27 cellular contexts compared by ENCODE assay signal in genomic region chr3:14894085-14894484, GRCh38.
"Had no signal": no experiment of that assay in that cellular context is flagged by ENCODE, and none has a peak within 500 bp of the region (broad histone marks: within the 10 kb centered on the region; RNA-seq: fewer than 3 reads in every experiment).

No MANE protein-coding gene starts in this region.

- H3K4me1 ChIP-seq: testis, thyroid gland, tibial artery, transverse colon, uterus, vagina had no signal

- ATAC-seq: stimulated activated effector memory CD8-positive, alpha-beta T cell treated with anti-CD3 and anti-CD28 coated beads, Interleukin-12 subunit alpha, Interleukin-12 subunit beta, amount 100 ng/mL, for 72 hours; stimulated activated memory B cell treated with anti-CD40 and anti-IgM and Interleukin-4, amounts not matched to agents 10 μg/mL and 1 μg/mL and 100 μg/mL, for 72 hours; stimulated activated naive B cell treated with anti-CD40 and anti-IgM and Interleukin-4, amounts not matched to agents 10 μg/mL and 1 μg/mL and 100 μg/mL, for 72 hours; stimulated activated naive CD8-positive, alpha-beta T cell treated with anti-CD3 and anti-CD28 coated beads, Interleukin-15, amount 100 ng/mL, for 72 hours; stimulated activated naive CD8-positive, alpha-beta T cell treated with anti-CD3 and anti-CD28 coated beads, Interleukin-15, Interleukin-2, amounts not matched to agents 100 U/mL and 50 U/mL, for 24 hours; upper lobe of right lung had no signal

- DNase-seq: stimulated activated CD4-positive, alpha-beta T cell treated with anti-CD3 and anti-CD28 coated beads, Interleukin-2, amount 100 ng/mL, for 48 hours; stimulated activated CD4-positive, alpha-beta T cell treated with anti-CD3 and anti-CD28 coated beads, Interleukin-4, amount 100 ng/mL, for 1 hour; stimulated activated CD4-positive, alpha-beta T cell treated with anti-CD3 and anti-CD28 coated beads, Interleukin-4, amount 100 ng/mL, for 24 hours; stimulated activated CD4-positive, alpha-beta T cell treated with anti-CD3 and anti-CD28 coated beads, Interleukin-4, amount 100 ng/mL, for 4 hours; stimulated activated CD8-positive, alpha-beta memory T cell treated with anti-CD3 and anti-CD28 coated beads, Interleukin-4, amount 100 ng/mL, for 48 hours; stimulated activated naive B cell treated with anti-CD40 and anti-IgM and Interleukin-4, amounts not matched to agents 10 μg/mL and 1 μg/mL and 100 μg/mL, for 72 hours; stimulated activated naive CD4-positive, alpha-beta T cell; stimulated activated naive CD4-positive, alpha-beta T cell treated with Interleukin-2 at 50 U/mL for 16 hours; stimulated activated naive CD8-positive, alpha-beta T cell treated with anti-CD3 and anti-CD28 coated beads, Interleukin-15, amount 100 ng/mL, for 72 hours; stimulated activated naive CD8-positive, alpha-beta T cell treated with anti-CD3 and anti-CD28 coated beads, Interleukin-15, Interleukin-2, amounts not matched to agents 100 U/mL and 50 U/mL, for 24 hours; stomach; substantia nigra; testis; thyroid gland; tibial artery; transverse colon; trophoblast cell; upper lobe of left lung; upper lobe of right lung; uterus had no signal

- H3K36me3 ChIP-seq: thoracic aorta, thyroid gland, transverse colon, uterus, vagina had no signal

- H3K4me3 ChIP-seq: stomach, suprapubic skin, testis, thoracic aorta, thyroid gland, tibial artery, tibial nerve, transverse colon, upper lobe of left lung, upper lobe of right lung, uterus, vagina had no signal

- H3K9me3 ChIP-seq: stomach, suprapubic skin, testis, thoracic aorta, thyroid gland, tibial artery, tibial nerve, transverse colon, upper lobe of left lung, upper lobe of right lung, uterus, vagina had no signal

- H3K27ac ChIP-seq: stomach, suprapubic skin, testis, thoracic aorta, thyroid gland, tibial artery, tibial nerve, transverse colon, upper lobe of left lung, upper lobe of right lung, uterus, vagina had no signal

- FAIRE-seq: urothelium cell line had no signal

- H3K27me3 ChIP-seq: stomach, suprapubic skin, testis, thyroid gland, tibial artery, tibial nerve, transverse colon, upper lobe of left lung, upper lobe of right lung, uterus, vagina had no signal
